In the genomic region with DNA sequence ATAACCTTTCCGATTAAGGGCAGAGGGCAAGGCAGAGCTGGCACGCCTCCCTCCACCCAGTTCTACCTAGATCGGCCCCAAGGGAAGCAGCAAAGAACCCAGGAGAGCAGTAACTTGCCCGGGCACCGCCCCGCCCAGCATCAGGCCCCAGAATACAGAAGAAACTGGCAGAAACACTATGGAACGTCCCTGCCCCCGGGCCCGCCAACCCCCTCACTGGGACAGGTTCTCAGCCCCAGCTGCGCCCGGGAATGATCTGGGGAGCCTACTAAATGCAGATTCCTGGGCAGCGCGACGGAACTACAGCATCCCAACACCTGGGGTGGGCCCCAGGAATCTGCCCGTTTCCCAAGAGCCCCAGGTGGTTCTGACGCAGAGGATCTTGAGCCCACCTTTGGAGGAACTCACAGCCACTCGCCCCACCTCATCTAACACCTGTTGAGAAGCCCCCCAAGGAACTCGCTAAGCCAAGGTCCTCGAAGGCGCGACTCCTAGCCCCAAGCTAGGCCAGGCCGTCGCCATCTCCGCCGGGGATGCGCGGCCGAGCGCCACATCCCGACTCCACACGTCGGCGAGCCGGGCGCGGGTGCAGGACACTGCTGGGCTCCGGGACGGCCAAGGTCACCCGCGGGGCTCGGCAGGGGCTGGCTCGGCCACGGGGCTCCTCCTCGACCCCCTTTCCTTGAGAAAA, we compare ENCODE assay signal across 8 cellular contexts. TPM values are rescaled to one million over a fixed set of nuclear protein-coding genes. Genes with fewer than 3 reads are reported as not detected.
DNase-seq lines count a peak whose midpoint lies in the region; FAIRE-seq lines count a peak whose summit lies in the region.

No MANE protein-coding gene starts in this region.

- peak overlapping the region; percentile 86 for H3K9ac ChIP-seq in adipocyte (ENCODE audit: low read length)
- H3K9ac ChIP-seq in iPS-15b (ENCODE audit: low read depth, low read length) = peak overlapping the region; percentile 74

- WGBS in small intestine, 3 donors = 10 to 20% (median 13%) methylated on average over 43 to 44 of the region's 44 CpGs

- H3K27me3 ChIP-seq in adipocyte (replicated peaks; ENCODE audit: control insufficient read depth, insufficient read depth, low read length) (no peaks in the 10 kb centered on the region), iPS-15b (ENCODE audit: control insufficient read depth, insufficient read depth, low read length) (peaks cover 10% of the 10 kb centered on the region), small intestine (ENCODE audit: control insufficient read depth in 2 of 2, insufficient read depth in 2 of 2, low read length in 2 of 2) (no peaks in the 10 kb centered on the region)

- H3K9me3 ChIP-seq in adipocyte (ENCODE audit: control insufficient read depth, low read length) = peaks cover 11% of the 10 kb centered on the region
- no peaks in the 10 kb centered on the region for H3K9me3 ChIP-seq in iPS-15b (ENCODE audit: control insufficient read depth, insufficient read depth, low read length)
- no peaks in the 10 kb centered on the region for H3K9me3 ChIP-seq in small intestine (ENCODE audit: control insufficient read depth, low read depth)

- H3K4me1 ChIP-seq in adipocyte (ENCODE audit: control insufficient read depth, insufficient read depth, low read length) (peaks cover 10% of the 10 kb centered on the region), iPS-15b (ENCODE audit: control insufficient read depth, insufficient read depth, low read length) (peaks cover 6% of the 10 kb centered on the region), small intestine (ENCODE audit: control insufficient read depth in 2 of 2, insufficient read depth in 1 of 2, low read depth in 1 of 2, low read length in 1 of 2) (peaks cover 0 to 8% of the 10 kb centered on the region in 2 donors)

- FAIRE-seq in small intestine (lab: Jason Lieb, UNC) = no peak

- DNase-seq in activated CD8-positive, alpha-beta memory T cell treated with anti-CD3 and anti-CD28 coated beads, Interleukin-2, amount 50 U/mL, for 48 hours = peak; percentile 63
- DNase-seq in activated CD8-positive, alpha-beta memory T cell treated with anti-CD3 and anti-CD28 coated beads for 24 hours = no peak
- no peak for DNase-seq in adipocyte (ENCODE audit: low read depth)
- DNase-seq in small intestine = peak; percentile 58
- no peak for DNase-seq in COLO668 (lab: John Stamatoyannopoulos, UW; ENCODE audit: unreplicated experiment)
- no peak for DNase-seq in NCI-H524 (lab: John Stamatoyannopoulos, UW)
- DNase-seq in UCSD-AML1 (lab: John Stamatoyannopoulos, UW; ENCODE audit: unreplicated experiment) = no peak

- H3K36me3 ChIP-seq in adipocyte (ENCODE audit: control insufficient read depth, insufficient read depth, low read length, severe bottlenecking) (no peaks in the 10 kb centered on the region), iPS-15b (ENCODE audit: control insufficient read depth, insufficient read depth, low read length) (peaks cover 10% of the 10 kb centered on the region), small intestine (ENCODE audit: control insufficient read depth in 2 of 2, insufficient read depth in 2 of 2, low read length in 2 of 2) (peaks cover 0 to 2% of the 10 kb centered on the region in 2 donors)

- H3K27ac ChIP-seq in small intestine (ENCODE audit: low read depth in 1 of 2, low read length in 1 of 2) = peak overlapping the region; percentile 82 to 94

- H3K4me3 ChIP-seq in adipocyte (ENCODE audit: low read length) (peak overlapping the region; percentile 85), iPS-15b (ENCODE audit: low read depth, low read length) (peak overlapping the region; percentile 88), small intestine (ENCODE audit: low read depth in 1 of 2, low read length in 2 of 2) (peak overlapping the region; percentile 68 to 84)

RNA-seq across cellular contexts. Expression of a gene that starts 1.1 kb away (rescaled TPM):
- 10 to 100 TPM; 26.5 to 49.9 (median 37.0) TPM for polyA plus RNA-seq in small intestine

RNA-seq across cellular contexts. Expression of a gene that starts 18.6 kb away (rescaled TPM):
- under 1 TPM in 1 of 3 donors, not detected in 2; 0.03 TPM for polyA plus RNA-seq in small intestine

Comparison
In these comparisons a context has a peak if more than half of its experiments do, and no peak if none do; other contexts are left out.
1. DNase-seq: peak in activated CD8-positive, alpha-beta memory T cell treated with anti-CD3 and anti-CD28 coated beads, Interleukin-2, amount 50 U/mL, for 48 hours (single experiment) and small intestine (single experiment); none in activated CD8-positive, alpha-beta memory T cell treated with anti-CD3 and anti-CD28 coated beads for 24 hours (single experiment), adipocyte (single experiment), COLO668 (single experiment), NCI-H524 (0 of 2) and UCSD-AML1 (single experiment).
2. Peak in every context shown above with its lines, with median percentiles within 50 percentile points of each other: H3K4me3 ChIP-seq.